8 cellular contexts compared by ENCODE assay signal in genomic region chr1:155206891-155207577, GRCh38. TPM values are rescaled to one million over a fixed set of nuclear protein-coding genes. Genes with fewer than 3 reads are reported as not detected.
DNase-seq lines count a peak whose midpoint lies in the region; ATAC-seq, FAIRE-seq and TF ChIP-seq lines count a peak whose summit lies in the region.

No MANE protein-coding gene starts in this region.

- H3K36me3 ChIP-seq in HUES6 (ENCODE audit: control insufficient read depth, insufficient read depth, low read length) = peaks cover 32% of the 10 kb centered on the region
- H3K36me3 ChIP-seq in H1 (ENCODE audit: control insufficient read depth in 2 of 4, insufficient read depth in 4 of 4, low read length in 3 of 4) = peaks cover 5 to 25% (median 14%) of the 10 kb centered on the region in 4 experiments; a peak in 7 of 8 replicates
- H3K36me3 ChIP-seq in mesodermal cell (ENCODE audit: control insufficient read depth, insufficient read depth, low read length) = peaks cover 47% of the 10 kb centered on the region

- H4K8ac ChIP-seq in H1 (ENCODE audit: extremely low read depth, insufficient read depth, low read length) = no peak overlapping the region; the same call in 1 of the 2 replicates

- H3K4me3 ChIP-seq in HUES6 (ENCODE audit: low read depth, low read length) (peak overlapping the region; percentile 85), H1 (ENCODE audit: extremely low read depth in 1 of 4, insufficient read depth in 2 of 4, low read depth in 3 of 4, low read length in 4 of 4) (peak overlapping the region; percentile 25 to 86 (median 32); a peak in 6 of 8 replicates), mesodermal cell (ENCODE audit: extremely low read depth, insufficient read depth, low read length, poor library complexity, severe bottlenecking) (peak overlapping the region; percentile 82)

- no peak overlapping the region for H3K4ac ChIP-seq in H1 (replicated peaks; ENCODE audit: insufficient read length, low read depth, low read length)

- H3K14ac ChIP-seq in H1 (ENCODE audit: insufficient read length) = no peak overlapping the region

- no peak overlapping the region; the same call in 1 of the 2 replicates for H2BK20ac ChIP-seq in H1 (ENCODE audit: low read length)

- peak overlapping the region; percentile 70 for H4K5ac ChIP-seq in H1 (ENCODE audit: insufficient read length, low read depth, low read length)

- no peak for TF ChIP-seq EP300 in H1 (IDR thresholded peaks at IDR 0.05; ENCODE audit: borderline replicate concordance in 1 of 2, low read depth in 2 of 2, low read length in 2 of 2)

- WGBS in H1 (ENCODE audit: extremely low coverage in 1 of 2, insufficient coverage in 1 of 2, insufficient read length in 1 of 2, insufficient replicate concordance in 2 of 2, low coverage in 1 of 2, low lambda C conversion rate in 2 of 2, missing lambda C conversion rate in 1 of 2), 2 experiments = 22% methylated on average over 11 of the region's 11 CpGs; no CpG with 5 or more reads in 1 of the 2 experiments
- WGBS in mesodermal cell (ENCODE audit: insufficient coverage in 2 of 2), 2 experiments = 10 to 14% methylated on average over 6 to 11 of the region's 11 CpGs

- H3K56ac ChIP-seq in H1 (replicated peaks; ENCODE audit: insufficient read length, low read depth, low read length) = no peak overlapping the region

- peak in 2 of 3 experiments; percentile 89 to 97; a peak in 3 of 4 replicates for TF ChIP-seq CTCF in H1 (IDR thresholded peaks at IDR 0.05; ENCODE audit: control extremely low read depth in 1 of 3, insufficient read depth in 1 of 3, low read depth in 1 of 3, low read length in 3 of 3)

- H3K79me2 ChIP-seq in H1 (ENCODE audit: control insufficient read depth in 1 of 2, insufficient read depth in 2 of 2, low read length in 2 of 2) = no peaks in the 10 kb centered on the region

- H2AK5ac ChIP-seq in H1 (ENCODE audit: low read depth, low read length) = no peak overlapping the region

- peak; percentile 55 to 64 for TF ChIP-seq RAD21 in H1 (IDR thresholded peaks at IDR 0.05 in 1 of 2, conservative IDR thresholded peaks at IDR 0.05 in 1 of 2; ENCODE audit: low read depth in 2 of 2, low read length in 2 of 2)

- H3K27me3 ChIP-seq in HUES6 (ENCODE audit: control insufficient read depth, insufficient read depth, low read length) (no peaks in the 10 kb centered on the region), H1 (replicated peaks in 1 of 4; ENCODE audit: control insufficient read depth in 3 of 4, extremely low read depth in 1 of 4, insufficient read depth in 3 of 4, low read length in 3 of 4) (peaks cover 0 to 3% (median 0%) of the 10 kb centered on the region in 4 experiments; a peak in 2 of 7 replicates)

- no peak; a peak in 1 of 3 replicates for TF ChIP-seq POLR2A in H1 (IDR thresholded peaks at IDR 0.05; ENCODE audit: control extremely low read depth in 1 of 2, low read depth in 2 of 2, low read length in 2 of 2)

- H2BK120ac ChIP-seq in H1 (replicated peaks; ENCODE audit: low read depth, low read length) = no peak overlapping the region

- H3K79me1 ChIP-seq in H1 (ENCODE audit: low read depth, low read length) = no peaks in the 10 kb centered on the region

- no peak overlapping the region for H2AFZ ChIP-seq in H1 (ENCODE audit: low read length)

- H3K9ac ChIP-seq in HUES6 (ENCODE audit: low read length) (peak overlapping the region; percentile 79), H1 (replicated peaks in 1 of 4; ENCODE audit: extremely low read depth in 1 of 4, low read depth in 3 of 4, low read length in 3 of 4) (peak overlapping the region in 2 of 4 experiments; percentile 54 to 63; a peak in 4 of 7 replicates)

- no peak overlapping the region; the same call in 1 of the 2 replicates for H2BK15ac ChIP-seq in H1 (ENCODE audit: low read length)

- no peak overlapping the region for H2BK5ac ChIP-seq in H1 (ENCODE audit: low read depth, low read length)

- H3K27ac ChIP-seq in HUES6 (ENCODE audit: low read depth, low read length) (no peak overlapping the region; the same call in 1 of the 2 replicates), H1 (ENCODE audit: low read depth, low read length) (peak overlapping the region; percentile 45; the same call in 1 of the 2 replicates), mesodermal cell (ENCODE audit: low read depth, low read length, severe bottlenecking) (peak overlapping the region; percentile 100)

- H4K91ac ChIP-seq in H1 (replicated peaks; ENCODE audit: insufficient read length, low read length) = peak overlapping the region; percentile 20

- H3K4me1 ChIP-seq in HUES6 (ENCODE audit: control insufficient read depth, insufficient read depth, low read length) (peaks cover 15% of the 10 kb centered on the region), H1 (replicated peaks in 1 of 4; ENCODE audit: control insufficient read depth in 3 of 4, insufficient read depth in 4 of 4, low read length in 3 of 4) (peaks cover 3 to 20% (median 12%) of the 10 kb centered on the region in 4 experiments), mesodermal cell (ENCODE audit: control insufficient read depth, insufficient read depth, low read length, poor library complexity, severe bottlenecking) (peaks cover 8% of the 10 kb centered on the region)

- H3K9me3 ChIP-seq in HUES6 (ENCODE audit: control insufficient read depth, insufficient read depth, low read depth, low read length) = no peaks in the 10 kb centered on the region
- no peaks in the 10 kb centered on the region for H3K9me3 ChIP-seq in H1 (ENCODE audit: insufficient read depth in 2 of 2, low read depth in 1 of 2, low read length in 1 of 2)
- no peaks in the 10 kb centered on the region for H3K9me3 ChIP-seq in mesodermal cell (ENCODE audit: control insufficient read depth, low read length)

- ATAC-seq in GM21515 (IDR thresholded peaks at IDR 0.05; ENCODE audit: unreplicated experiment) = no peak

- H3K4me2 ChIP-seq in H1 (ENCODE audit: insufficient read depth in 1 of 2, low read depth in 2 of 2, low read length in 2 of 2) = peak overlapping the region; percentile 91 to 99

- CTCF ChIA-PET in H1 (lab: Charles Lee; ENCODE audit: partially characterized antibody) = interaction anchor here (0.7 to 5.7 kb wide), 21 partner anchors 9 to 203 kb away, joined by 3 to 62 read pairs (median 5); partner anchors contain the start of gene SCAMP3

- H4K20me1 ChIP-seq in H1 (replicated peaks in 1 of 2; ENCODE audit: control insufficient read depth in 1 of 2, insufficient read depth in 2 of 2, low read length in 2 of 2) = peaks cover 6 to 8% of the 10 kb centered on the region in 2 experiments

- H3K18ac ChIP-seq in H1 (ENCODE audit: extremely low read depth, low read length) = peak overlapping the region; percentile 26; the same call in 1 of the 2 replicates

- H2BK12ac ChIP-seq in H1 (ENCODE audit: low read depth, low read length) = peak overlapping the region; percentile 51; the same call in 1 of the 2 replicates

- no peak overlapping the region for H3K23ac ChIP-seq in H1 (ENCODE audit: insufficient read length)

- peak; percentile 88 for FAIRE-seq in H1 (lab: Jason Lieb, UNC)

- peak; percentile 67 for DNase-seq in CMK (ENCODE audit: low read depth)
- peak; percentile 74 to 79 for DNase-seq in NOMO-1 (lab: John Stamatoyannopoulos, UW; ENCODE audit: unreplicated experiment in 2 of 2)
- DNase-seq in activated CD8-positive, alpha-beta memory T cell treated with anti-CD3 and anti-CD28 coated beads for 4 hours (ENCODE audit: low read depth in 2 of 2) = peak; percentile 78 to 83
- DNase-seq in H1 (ENCODE audit: low read depth in 1 of 2, low spot score in 2 of 2) = peak; percentile 81 to 96
- peak; percentile 76 for DNase-seq in stimulated activated CD8-positive, alpha-beta memory T cell treated with anti-CD3 and anti-CD28 coated beads, Interleukin-15, amount 100 ng/mL, for 24 hours (ENCODE audit: low read depth)

- POLR2A ChIA-PET in H1 (lab: Charles Lee; ENCODE audit: partially characterized antibody) = interaction anchor here (0.6 to 19.4 kb wide), 25 partner anchors 8 to 1077 kb away, joined by 3 to 512 read pairs (median 4); partner anchors contain the start of genes ENTREP3, KRTCAP2, PMVK and RUSC1

- H3K23me2 ChIP-seq in H1 (ENCODE audit: low read depth, low read length) = peaks cover 17% of the 10 kb centered on the region

RNA-seq across cellular contexts. Expression of gene THBS3, which starts 0.7 kb away (rescaled TPM):
- 2.6 and 3.0 TPM in 2 replicates for total RNA-seq in H1 (2021; fragmentation: NEBNext Ultra II Directional; extraction: Animal tissue kit (Norgen Biotek cat#: 25700))
- polyA plus RNA-seq in H1 (2011; rRNA removed) = 3.5 and 5.0 TPM in 2 replicates
- polyA plus RNA-seq in H1 (2011; cell fraction: cytosol; rRNA removed) = 4.2 TPM
- 19.8 TPM for polyA plus RNA-seq in H1 (2011; cell fraction: nucleus; rRNA removed)
- 8.5 to 12.1 TPM (median 11.0 TPM) in 4 replicates for polyA plus RNA-seq in H1 (2012, experiment 1 of 2)
- 4.6 TPM for polyA plus RNA-seq in H1 (2012, experiment 2 of 2)
- 3.6 TPM for polyA plus RNA-seq in H1 (2013, experiment 1 of 2)
- 3.4 TPM for polyA plus RNA-seq in H1 (2013, experiment 2 of 2)
- polyA minus RNA-seq in H1 (2011; rRNA and poly(A)+ RNA removed) = 5.1 and 6.1 TPM in 2 replicates
- polyA minus RNA-seq in H1 (2011; cell fraction: cytosol; rRNA and poly(A)+ RNA removed) = 2.2 TPM
- polyA minus RNA-seq in H1 (2011; cell fraction: nucleus; rRNA and poly(A)+ RNA removed) = 9.2 TPM
- polyA plus RNA-seq in mesodermal cell (2013, experiment 1 of 2) = 67.3 TPM
- polyA plus RNA-seq in mesodermal cell (2013, experiment 2 of 2) = 66.0 TPM

RNA-seq across cellular contexts. Expression of gene MTX1, which starts 1.5 kb away (rescaled TPM):
- 47.9 and 55.0 TPM in 2 replicates for total RNA-seq in H1 (2021; fragmentation: NEBNext Ultra II Directional; extraction: Animal tissue kit (Norgen Biotek cat#: 25700))
- polyA plus RNA-seq in H1 (2011; rRNA removed) = 131 and 161 TPM in 2 replicates
- 108 TPM for polyA plus RNA-seq in H1 (2011; cell fraction: cytosol; rRNA removed)
- polyA plus RNA-seq in H1 (2011; cell fraction: nucleus; rRNA removed) = 98.3 TPM
- polyA plus RNA-seq in H1 (2012, experiment 1 of 2) = 52.9 to 74.3 TPM (median 71.2 TPM) in 4 replicates
- 106 TPM for polyA plus RNA-seq in H1 (2012, experiment 2 of 2)
- 37.2 TPM for polyA plus RNA-seq in H1 (2013, experiment 1 of 2)
- polyA plus RNA-seq in H1 (2013, experiment 2 of 2) = 36.4 TPM
- 39.0 and 48.9 TPM in 2 replicates for polyA minus RNA-seq in H1 (2011; rRNA and poly(A)+ RNA removed)
- polyA minus RNA-seq in H1 (2011; cell fraction: cytosol; rRNA and poly(A)+ RNA removed) = 31.5 TPM
- 29.7 TPM for polyA minus RNA-seq in H1 (2011; cell fraction: nucleus; rRNA and poly(A)+ RNA removed)
- polyA plus RNA-seq in mesodermal cell (2013, experiment 1 of 2) = 56.6 TPM
- polyA plus RNA-seq in mesodermal cell (2013, experiment 2 of 2) = 41.7 TPM

RNA-seq across cellular contexts. Expression of gene TRIM46, which starts 33.4 kb away (rescaled TPM):
- total RNA-seq in H1 (2021; fragmentation: NEBNext Ultra II Directional; extraction: Animal tissue kit (Norgen Biotek cat#: 25700)) = 15.0 and 15.5 TPM in 2 replicates
- 21.6 and 34.7 TPM in 2 replicates for polyA plus RNA-seq in H1 (2011; rRNA removed)
- 29.4 TPM for polyA plus RNA-seq in H1 (2011; cell fraction: cytosol; rRNA removed)
- 94.4 TPM for polyA plus RNA-seq in H1 (2011; cell fraction: nucleus; rRNA removed)
- polyA plus RNA-seq in H1 (2012, experiment 1 of 2) = 18.2 to 22.5 TPM (median 20.8 TPM) in 4 replicates
- polyA plus RNA-seq in H1 (2012, experiment 2 of 2) = 12.6 TPM
- polyA plus RNA-seq in H1 (2013, experiment 1 of 2) = 11.7 TPM
- polyA plus RNA-seq in H1 (2013, experiment 2 of 2) = 9.4 TPM
- polyA minus RNA-seq in H1 (2011; rRNA and poly(A)+ RNA removed) = 11.4 and 11.5 TPM in 2 replicates
- 13.7 TPM for polyA minus RNA-seq in H1 (2011; cell fraction: cytosol; rRNA and poly(A)+ RNA removed)
- polyA minus RNA-seq in H1 (2011; cell fraction: nucleus; rRNA and poly(A)+ RNA removed) = 28.4 TPM
- 9.1 TPM for polyA plus RNA-seq in mesodermal cell (2013, experiment 1 of 2)
- 6.5 TPM for polyA plus RNA-seq in mesodermal cell (2013, experiment 2 of 2)

RNA-seq across cellular contexts. Expression of gene KRTCAP2, which starts 33.9 kb away (rescaled TPM):
- 146 TPM in 2 replicates for total RNA-seq in H1 (2021; fragmentation: NEBNext Ultra II Directional; extraction: Animal tissue kit (Norgen Biotek cat#: 25700))
- polyA plus RNA-seq in H1 (2011; rRNA removed) = 317 and 419 TPM in 2 replicates
- 199 TPM for polyA plus RNA-seq in H1 (2011; cell fraction: cytosol; rRNA removed)
- 287 TPM for polyA plus RNA-seq in H1 (2011; cell fraction: nucleus; rRNA removed)
- 150 to 268 TPM (median 247 TPM) in 4 replicates for polyA plus RNA-seq in H1 (2012, experiment 1 of 2)
- polyA plus RNA-seq in H1 (2012, experiment 2 of 2) = 705 TPM
- 290 TPM for polyA plus RNA-seq in H1 (2013, experiment 1 of 2)
- 399 TPM for polyA plus RNA-seq in H1 (2013, experiment 2 of 2)
- 107 and 146 TPM in 2 replicates for polyA minus RNA-seq in H1 (2011; rRNA and poly(A)+ RNA removed)
- 86.3 TPM for polyA minus RNA-seq in H1 (2011; cell fraction: cytosol; rRNA and poly(A)+ RNA removed)
- 82.9 TPM for polyA minus RNA-seq in H1 (2011; cell fraction: nucleus; rRNA and poly(A)+ RNA removed)
- 226 TPM for polyA plus RNA-seq in mesodermal cell (2013, experiment 1 of 2)
- 191 TPM for polyA plus RNA-seq in mesodermal cell (2013, experiment 2 of 2)

RNA-seq across cellular contexts. Expression of gene ENTREP3, which starts 48.2 kb away (rescaled TPM):
- 52.2 and 55.4 TPM in 2 replicates for total RNA-seq in H1 (2021; fragmentation: NEBNext Ultra II Directional; extraction: Animal tissue kit (Norgen Biotek cat#: 25700))
- polyA plus RNA-seq in H1 (2011; rRNA removed) = 22.8 and 39.1 TPM in 2 replicates
- polyA plus RNA-seq in H1 (2011; cell fraction: cytosol; rRNA removed) = 16.5 TPM
- 58.2 TPM for polyA plus RNA-seq in H1 (2011; cell fraction: nucleus; rRNA removed)
- polyA plus RNA-seq in H1 (2012, experiment 1 of 2) = 39.5 to 52.0 TPM (median 47.1 TPM) in 4 replicates
- 47.8 TPM for polyA plus RNA-seq in H1 (2012, experiment 2 of 2)
- polyA plus RNA-seq in H1 (2013, experiment 1 of 2) = 38.5 TPM
- polyA plus RNA-seq in H1 (2013, experiment 2 of 2) = 41.8 TPM
- 8.3 and 11.1 TPM in 2 replicates for polyA minus RNA-seq in H1 (2011; rRNA and poly(A)+ RNA removed)
- 22.6 TPM for polyA minus RNA-seq in H1 (2011; cell fraction: cytosol; rRNA and poly(A)+ RNA removed)
- polyA minus RNA-seq in H1 (2011; cell fraction: nucleus; rRNA and poly(A)+ RNA removed) = 19.6 TPM
- polyA plus RNA-seq in mesodermal cell (2013, experiment 1 of 2) = 62.6 TPM
- 54.7 TPM for polyA plus RNA-seq in mesodermal cell (2013, experiment 2 of 2)

Comparison
In these comparisons a context has a peak if more than half of its experiments do, and no peak if none do; other contexts are left out.
1. H3K4me3 ChIP-seq: peak in every context shown above with its lines; median percentile 85 in HUES6; 82 in mesodermal cell; 32 in H1.